9 cellular contexts compared by ENCODE assay signal in the genomic region with DNA sequence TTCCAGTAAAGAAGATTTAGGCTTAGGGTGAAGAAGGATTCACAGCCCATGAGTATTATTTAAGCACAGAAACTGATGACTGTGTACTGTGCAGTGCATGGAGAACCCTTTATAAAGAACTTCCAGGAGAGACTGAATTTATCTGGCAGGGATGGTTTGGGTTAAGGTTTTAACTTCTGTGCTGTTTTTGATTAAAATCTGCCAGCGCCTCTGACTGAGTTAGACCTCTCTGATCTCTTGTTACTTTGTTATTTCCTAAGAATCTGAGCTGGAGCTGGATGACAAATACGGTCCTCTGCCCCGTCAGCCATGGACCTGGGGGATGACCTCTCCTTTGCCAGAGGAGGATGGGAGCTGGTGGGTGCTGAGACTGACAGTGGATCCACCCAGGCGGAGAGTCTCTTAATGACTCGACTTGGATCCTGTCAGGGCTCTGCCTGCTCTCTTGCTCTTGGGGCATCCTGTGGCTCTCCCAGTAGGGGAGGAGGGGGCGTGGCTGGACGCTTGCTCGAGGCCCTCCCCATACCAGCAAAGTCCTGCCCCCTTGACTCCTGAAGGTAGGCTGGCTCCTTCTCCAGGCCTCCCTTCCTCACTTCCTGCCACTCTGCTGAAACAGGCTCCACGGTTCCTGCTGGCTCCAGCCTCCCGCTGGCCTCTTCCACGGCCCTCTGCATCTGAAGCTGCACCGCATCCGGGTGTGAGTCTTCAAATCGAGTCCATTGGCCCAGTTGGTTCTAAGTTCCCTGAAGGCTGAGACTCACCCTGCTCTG. TPM values are rescaled to one million over a fixed set of nuclear protein-coding genes. Genes with fewer than 3 reads are reported as not detected.
A peak's percentile ranks its signal among the peaks of the same experiment; 100 is the strongest.
DNase-seq lines count a peak whose midpoint lies in the region; ATAC-seq and TF ChIP-seq lines count a peak whose summit lies in the region.
"Had no signal": no experiment of that assay in that cellular context is flagged by ENCODE, and none has a peak within 500 bp of the region (broad histone marks: within the 10 kb centered on the region; RNA-seq: fewer than 3 reads in every experiment).

No MANE protein-coding gene starts in this region.

- POLR2A ChIA-PET in PC-9 (lab: Charles Lee; ENCODE audit: unreplicated experiment) = interaction anchor here (0.5 to 0.7 kb wide), 3 partner anchors 74 to 374 kb away, joined by 3 to 14 read pairs (median 3); partner anchors contain the start of gene C1QL1

- peaks cover 0 to 2% (median 0%) of the 10 kb centered on the region in 6 donors for H3K9me3 Mint-ChIP-seq in immature natural killer cell
- no peaks in the 10 kb centered on the region for H3K9me3 Mint-ChIP-seq in activated T-helper 17 cell treated with anti-CD3 and anti-CD28 coated beads, Interleukin-2, amount 50 U/mL, for 72 hours

- peaks cover 18% of the 10 kb centered on the region for H3K4me1 ChIP-seq in PC-9 (replicated peaks; ENCODE audit: insufficient read depth)

- H3K36me3 ChIP-seq in PC-9 (ENCODE audit: low read depth) = no peaks in the 10 kb centered on the region

- no peak overlapping the region for H3K4me3 Mint-ChIP-seq in immature natural killer cell
- H3K4me3 Mint-ChIP-seq in activated T-helper 17 cell treated with anti-CD3 and anti-CD28 coated beads, Interleukin-2, amount 50 U/mL, for 72 hours = no peak overlapping the region

- H3K4me3 ChIP-seq in PC-9 = peak overlapping the region; percentile 35; the same call in 1 of the 2 replicates
- H3K4me3 ChIP-seq in fibroblast of the aortic adventitia (ENCODE audit: low read depth, low read length) = peak overlapping the region; percentile 41
- H3K4me3 ChIP-seq: dorsolateral prefrontal cortex had no signal

- no peaks in the 10 kb centered on the region for H3K9me3 ChIP-seq in PC-9 (ENCODE audit: insufficient read depth, low read depth)

- TF ChIP-seq CTCF in PC-9 (conservative IDR thresholded peaks at IDR 0.05) (no peak), fibroblast of the aortic adventitia (IDR thresholded peaks at IDR 0.05; ENCODE audit: insufficient read depth, low read length) (no peak)

- H3F3A ChIP-seq in PC-9 (ENCODE audit: insufficient read depth, low read depth) = peaks cover 23% of the 10 kb centered on the region

- ATAC-seq in activated T-helper 17 cell treated with anti-CD3 and anti-CD28 coated beads, Interleukin-2, amount 50 U/mL, for 72 hours (replicated peaks) = no peak
- no peak for ATAC-seq in HG03045 (IDR thresholded peaks at IDR 0.05; ENCODE audit: unreplicated experiment)

- peak overlapping the region; percentile 71 for H3K4me2 ChIP-seq in PC-9

- no peaks in the 10 kb centered on the region for H3K9me2 ChIP-seq in PC-9 (ENCODE audit: insufficient read depth)

- H4K20me1 ChIP-seq in PC-9 (ENCODE audit: insufficient read depth) = no peaks in the 10 kb centered on the region

- no peaks in the 10 kb centered on the region for H3K79me2 ChIP-seq in PC-9 (ENCODE audit: low read depth)

- peaks cover 0 to 3% (median 1%) of the 10 kb centered on the region in 3 donors for H3K27me3 Mint-ChIP-seq in immature natural killer cell (ENCODE audit: low read depth in 3 of 3)
- peaks cover 3% of the 10 kb centered on the region for H3K27me3 Mint-ChIP-seq in activated T-helper 17 cell treated with anti-CD3 and anti-CD28 coated beads, Interleukin-2, amount 50 U/mL, for 72 hours

- DNase-seq in ELF-1 (ENCODE audit: low read depth, low spot score) (peak; percentile 97), PC-9 (peak; percentile 80 to 88), fibroblast of the aortic adventitia (ENCODE audit: low read depth) (peak; percentile 90), posterior vena cava (ENCODE audit: low spot score) (peak; percentile 84), immature natural killer cell (no peak), SHP77 treated with DMSO at 0.1 percent for 48 hours (lab: John Stamatoyannopoulos, UW) (no peak)

- H3K27me3 ChIP-seq in PC-9 (ENCODE audit: insufficient read depth, low read depth) = no peaks in the 10 kb centered on the region
- H3K27me3 ChIP-seq: dorsolateral prefrontal cortex had no signal

- no peak overlapping the region for H3K27ac Mint-ChIP-seq in immature natural killer cell
- H3K27ac Mint-ChIP-seq in activated T-helper 17 cell treated with anti-CD3 and anti-CD28 coated beads, Interleukin-2, amount 50 U/mL, for 72 hours = no peak overlapping the region

- H3K4me1 Mint-ChIP-seq in immature natural killer cell = no peaks in the 10 kb centered on the region
- no peaks in the 10 kb centered on the region for H3K4me1 Mint-ChIP-seq in activated T-helper 17 cell treated with anti-CD3 and anti-CD28 coated beads, Interleukin-2, amount 50 U/mL, for 72 hours

- BruUV-seq in PC-9 (replicated peaks; lab: Mats Ljungman, UMichigan) = no TSS peak

- CTCF ChIA-PET in PC-9 (lab: Charles Lee) = no interaction called here

- H3K27ac ChIP-seq in PC-9 = no peak overlapping the region

- no peaks in the 10 kb centered on the region for H3K36me3 Mint-ChIP-seq in immature natural killer cell
- no peaks in the 10 kb centered on the region for H3K36me3 Mint-ChIP-seq in activated T-helper 17 cell treated with anti-CD3 and anti-CD28 coated beads, Interleukin-2, amount 50 U/mL, for 72 hours (ENCODE audit: low read depth)

- H2AFZ ChIP-seq in PC-9 = peak overlapping the region; percentile 70

- intact Hi-C loops in PC-9 (cut with micrococcal nuclease; ENCODE audit: unreplicated experiment) (no loop called here), posterior vena cava (cut with DNase I) (no loop called here)

RNA-seq across cellular contexts. Expression of gene MAP3K14, which starts 24.8 kb away (rescaled TPM):
- 58.3 and 72.4 TPM in 2 replicates for total RNA-seq in PC-9 (2021)
- total RNA-seq in fibroblast of the aortic adventitia (ENCODE audit: low replicate concordance) = 1.6 and 3.3 TPM in 2 replicates
- total RNA-seq in posterior vena cava = 1 to 10 TPM; 9.1 to 9.7 TPM
- 1 to 10 TPM; 1.0 to 3.4 (median 3.0) TPM for polyA plus RNA-seq in immature natural killer cell
- total RNA-seq in activated T-helper 17 cell treated with anti-CD3 and anti-CD28 coated beads, Interleukin-2, amount 50 U/mL, for 72 hours = 10 to 100 TPM; 36.3 to 49.5 TPM

Comparison
In these comparisons a context has a peak if more than half of its experiments do, and no peak if none do; other contexts are left out.
1. DNase-seq: peak in ELF-1 (single experiment), PC-9 (2 of 2), fibroblast of the aortic adventitia (single experiment) and posterior vena cava (single experiment); none in immature natural killer cell (0 of 3) and SHP77 treated with DMSO at 0.1 percent for 48 hours (single experiment).